In the genomic region with DNA sequence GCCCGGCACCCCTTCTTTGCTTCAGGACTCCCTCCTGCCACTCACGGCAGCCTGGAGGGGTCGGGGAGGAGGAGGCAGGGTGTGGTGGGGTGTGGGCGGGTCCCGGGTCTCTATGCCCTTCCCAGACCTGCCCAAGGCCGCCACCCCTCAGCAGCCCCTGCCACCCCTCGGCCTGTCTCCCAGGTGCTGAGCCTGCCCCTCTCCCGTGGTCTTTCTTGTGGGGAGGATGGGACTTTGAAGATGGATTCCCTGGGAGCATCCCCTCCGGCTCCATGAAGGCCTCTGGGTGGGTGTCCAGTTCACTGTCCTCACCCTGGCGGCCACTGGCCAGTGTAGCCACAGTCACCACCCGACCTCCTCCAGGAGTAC, we compare ENCODE assay signal across 27 cellular contexts. TPM values are rescaled to one million over a fixed set of nuclear protein-coding genes. Genes with fewer than 3 reads are reported as not detected.
"Had no signal": no experiment of that assay in that cellular context is flagged by ENCODE, and none has a peak within 500 bp of the region (broad histone marks: within the 10 kb centered on the region; RNA-seq: fewer than 3 reads in every experiment).

No MANE protein-coding gene starts in this region.

- H3K4me1 ChIP-seq: left ventricle myocardium inferior, psoas muscle, right atrium auricular region, right lobe of liver, tibial nerve, uterus had no signal

- H3K9ac ChIP-seq: parathyroid adenoma had no signal

- H3K4me3 ChIP-seq: left ventricle myocardium inferior, lung, psoas muscle, right atrium auricular region, right lobe of liver, smooth muscle cell, tibial nerve, uterus had no signal

- H3K36me3 Mint-ChIP-seq: immature natural killer cell; naive thymus-derived CD8-positive, alpha-beta T cell; stimulated activated memory B cell treated with anti-CD40 and anti-IgM and Interleukin-4, amounts not matched to agents 10 μg/mL and 1 μg/mL and 100 μg/mL, for 72 hours; type B pancreatic cell had no signal

- H3K9me3 Mint-ChIP-seq: immature natural killer cell; naive thymus-derived CD8-positive, alpha-beta T cell; nephron; neural crest cell; stimulated activated memory B cell treated with anti-CD40 and anti-IgM and Interleukin-4, amounts not matched to agents 10 μg/mL and 1 μg/mL and 100 μg/mL, for 72 hours; stimulated activated naive CD8-positive, alpha-beta T cell treated with anti-CD3 and anti-CD28 coated beads, Interleukin-15, amount 100 ng/mL, for 72 hours; type B pancreatic cell had no signal

- H3K36me3 ChIP-seq: left ventricle myocardium inferior, neutrophil, right atrium auricular region, right lobe of liver, tibial nerve, uterus had no signal

- H3K27me3 ChIP-seq: neutrophil, right atrium auricular region, right lobe of liver, tibial nerve, uterus had no signal

- H3K27ac Mint-ChIP-seq: immature natural killer cell; nephron; stimulated activated memory B cell treated with anti-CD40 and anti-IgM and Interleukin-4, amounts not matched to agents 10 μg/mL and 1 μg/mL and 100 μg/mL, for 72 hours; stimulated activated naive CD8-positive, alpha-beta T cell treated with anti-CD3 and anti-CD28 coated beads, Interleukin-15, amount 100 ng/mL, for 72 hours had no signal

- H3K27ac ChIP-seq: left ventricle myocardium inferior, neutrophil, parathyroid adenoma, psoas muscle, right atrium auricular region, right lobe of liver, tibial nerve, uterus had no signal

- FAIRE-seq: islet of Langerhans had no signal

- ATAC-seq: naive thymus-derived CD8-positive, alpha-beta T cell; psoas muscle; right lobe of liver; stimulated activated memory B cell treated with anti-CD40 and anti-IgM and Interleukin-4, amounts not matched to agents 10 μg/mL and 1 μg/mL and 100 μg/mL, for 72 hours had no signal

- H3K9me3 ChIP-seq: left ventricle myocardium inferior, neutrophil, psoas muscle, right atrium auricular region, right lobe of liver, tibial nerve, uterus had no signal

- H3K4me1 Mint-ChIP-seq: immature natural killer cell; naive thymus-derived CD8-positive, alpha-beta T cell; stimulated activated memory B cell treated with anti-CD40 and anti-IgM and Interleukin-4, amounts not matched to agents 10 μg/mL and 1 μg/mL and 100 μg/mL, for 72 hours; stimulated activated naive CD8-positive, alpha-beta T cell treated with anti-CD3 and anti-CD28 coated beads, Interleukin-15, amount 100 ng/mL, for 72 hours had no signal

- H3K27me3 Mint-ChIP-seq: stimulated activated naive CD8-positive, alpha-beta T cell treated with anti-CD3 and anti-CD28 coated beads, Interleukin-15, amount 100 ng/mL, for 72 hours had no signal

- H3K4me3 Mint-ChIP-seq: immature natural killer cell; naive thymus-derived CD8-positive, alpha-beta T cell; nephron; neural crest cell; stimulated activated memory B cell treated with anti-CD40 and anti-IgM and Interleukin-4, amounts not matched to agents 10 μg/mL and 1 μg/mL and 100 μg/mL, for 72 hours; stimulated activated naive CD8-positive, alpha-beta T cell treated with anti-CD3 and anti-CD28 coated beads, Interleukin-15, amount 100 ng/mL, for 72 hours; type B pancreatic cell had no signal

- H3K4me2 ChIP-seq: smooth muscle cell had no signal

- DNase-seq: hypothalamus; immature natural killer cell; left ventricle myocardium inferior; midbrain; naive thymus-derived CD8-positive, alpha-beta T cell; occipital lobe; psoas muscle; right lobe of liver; stimulated activated CD4-positive, alpha-beta T cell treated with anti-CD3 and anti-CD28 coated beads, Interleukin-1b, Interleukin-23, amount 100 ng/mL, for 48 hours; stimulated activated CD4-positive, alpha-beta T cell treated with anti-CD3 and anti-CD28 coated beads, Interleukin-2, amount 100 ng/mL, for 48 hours; stimulated activated CD4-positive, alpha-beta T cell treated with anti-CD3 and anti-CD28 coated beads, Interleukin-4, amount 100 ng/mL, for 4 hours; stimulated activated CD8-positive, alpha-beta memory T cell treated with anti-CD3 and anti-CD28 coated beads, Interleukin-4, amount 100 ng/mL, for 48 hours; stimulated activated naive CD4-positive, alpha-beta T cell treated with Interleukin-2 at 50 U/mL for 16 hours; stimulated activated naive CD8-positive, alpha-beta T cell treated with anti-CD3 and anti-CD28 coated beads, Interleukin-15, amount 100 ng/mL, for 72 hours; substantia nigra; uterus had no signal

- H3K79me2 ChIP-seq: parathyroid adenoma had no signal

- H2AFZ ChIP-seq: parathyroid adenoma had no signal

RNA-seq across cellular contexts. Expression of a gene that starts 23.2 kb away (rescaled TPM):
- total RNA-seq: naive thymus-derived CD8-positive, alpha-beta T cell had no signal
- polyA plus RNA-seq: immature natural killer cell; naive thymus-derived CD8-positive, alpha-beta T cell had no signal

RNA-seq across cellular contexts. Expression of a gene that starts 46.1 kb away (rescaled TPM):
- polyA plus RNA-seq: immature natural killer cell; naive thymus-derived CD8-positive, alpha-beta T cell had no signal
